Comparison of ENCODE assay signal across 8 cellular contexts in genomic region chr16:81035975-81036750, GRCh38. TPM values are rescaled to one million over a fixed set of nuclear protein-coding genes. Genes with fewer than 3 reads are reported as not detected.
DNase-seq lines count a peak whose midpoint lies in the region; ATAC-seq and TF ChIP-seq lines count a peak whose summit lies in the region.

No MANE protein-coding gene starts in this region.

- H3K36me3 Mint-ChIP-seq in CD8-positive, alpha-beta memory T cell, result peaks cover 0 to 25% (median 10%) of the 10 kb centered on the region in 3 donors
- peaks cover 29% of the 10 kb centered on the region for H3K36me3 Mint-ChIP-seq in WTC11

- POLR2A ChIA-PET in CD8-positive, alpha-beta memory T cell (lab: Charles Lee), result interaction anchor here (0.9 to 2.7 kb wide), 3 partner anchors 29 to 41 kb away, joined by 5 to 18 read pairs (median 8); partner anchors contain the start of genes C16orf46, CENPN and CMC2
- POLR2A ChIA-PET in WTC11 (lab: Charles Lee), result interaction anchor here (0.6 to 1.3 kb wide), 3 partner anchors 29 to 50 kb away, joined by 4 to 5 read pairs (median 5); partner anchors contain the start of genes C16orf46, CENPN and CMC2

- peaks cover 34 to 44% (median 44%) of the 10 kb centered on the region in 3 donors for H3K4me1 Mint-ChIP-seq in CD8-positive, alpha-beta memory T cell
- H3K4me1 Mint-ChIP-seq in WTC11, result peaks cover 11% of the 10 kb centered on the region

- H3K27ac Mint-ChIP-seq in CD8-positive, alpha-beta memory T cell, result peak overlapping the region; percentile 46 to 83 (median 74)
- H3K27ac Mint-ChIP-seq in WTC11, result peak overlapping the region; percentile 35; the same call in 1 of the 2 replicates

- CTCF ChIA-PET in CD8-positive, alpha-beta memory T cell (lab: Charles Lee), result interaction anchor here (0.6 to 9.1 kb wide), 27 partner anchors 9 to 448 kb away, joined by 3 to 77 read pairs (median 5); partner anchors contain the start of genes C16orf46, CENPN and CMC2
- CTCF ChIA-PET in WTC11 (lab: Charles Lee), result interaction anchor here (0.5 to 4.4 kb wide), 49 partner anchors 10 to 704 kb away, joined by 3 to 68 read pairs (median 4); partner anchors contain the start of genes BCO1, C16orf46, CENPN and CMC2

- H3K27me3 Mint-ChIP-seq in CD8-positive, alpha-beta memory T cell, result peaks cover 0 to 2% of the 10 kb centered on the region in 2 donors
- no peaks in the 10 kb centered on the region; the same call in 1 of the 2 replicates for H3K27me3 Mint-ChIP-seq in WTC11 (ENCODE audit: low read depth)

- H3K27me3 ChIP-seq in CD8-positive, alpha-beta memory T cell (ENCODE audit: insufficient read depth, low read length, poor library complexity, severe bottlenecking), result no peaks in the 10 kb centered on the region
- no peaks in the 10 kb centered on the region for H3K27me3 ChIP-seq in duodenal mucosa (ENCODE audit: control insufficient read depth in 1 of 2, insufficient read depth in 2 of 2, low read length in 2 of 2)

- TF ChIP-seq CTCF in WTC11 (IDR thresholded peaks at IDR 0.05), result no peak

- no peaks in the 10 kb centered on the region for H3K9me3 Mint-ChIP-seq in CD8-positive, alpha-beta memory T cell
- H3K9me3 Mint-ChIP-seq in WTC11, result peaks cover 16% of the 10 kb centered on the region

- H3K4me3 Mint-ChIP-seq in CD8-positive, alpha-beta memory T cell, result peak overlapping the region; percentile 84 to 90 (median 86)
- H3K4me3 Mint-ChIP-seq in WTC11, result peak overlapping the region; percentile 83

- ATAC-seq in GM19468 (IDR thresholded peaks at IDR 0.05; ENCODE audit: extremely low read depth, unreplicated experiment) (peak; percentile 27), WTC11 (peak; percentile 62)

- H3K4me3 ChIP-seq in CD8-positive, alpha-beta memory T cell (ENCODE audit: low read length), result peak overlapping the region; percentile 71
- H3K4me3 ChIP-seq in duodenal mucosa (ENCODE audit: low read depth in 1 of 2, low read length in 2 of 2), result peak overlapping the region; percentile 81 to 82

- no peaks in the 10 kb centered on the region for H3K9me3 ChIP-seq in CD8-positive, alpha-beta memory T cell (ENCODE audit: low read length)
- H3K9me3 ChIP-seq in duodenal mucosa (ENCODE audit: control insufficient read depth in 1 of 2, low read length in 2 of 2), result no peaks in the 10 kb centered on the region

- no peaks in the 10 kb centered on the region for H3K36me3 ChIP-seq in CD8-positive, alpha-beta memory T cell (ENCODE audit: insufficient read depth, low read length)
- H3K36me3 ChIP-seq in duodenal mucosa (ENCODE audit: control insufficient read depth in 1 of 2, insufficient read depth in 2 of 2, low read length in 2 of 2), result peaks cover under 1 to 2% of the 10 kb centered on the region in 2 donors

- DNase-seq in CD8-positive, alpha-beta memory T cell, result peak in 3 of 5 donors; percentile 27 to 70 (median 50)
- DNase-seq in HK-2 (ENCODE audit: unreplicated experiment) (peak; percentile 50), WTC11 (ENCODE audit: low spot score) (peak; percentile 54), lung microvascular endothelial cell (ENCODE audit: low read depth in 2 of 2) (peak; percentile 47 to 59), NCI-H2196 treated with DMSO at 0.1 percent for 48 hours (lab: John Stamatoyannopoulos, UW; ENCODE audit: unreplicated experiment) (no peak)
- peak; percentile 3 for DNase-seq in stimulated activated CD8-positive, alpha-beta memory T cell treated with anti-CD3 and anti-CD28 coated beads, Interleukin-15, amount 100 ng/mL, for 24 hours (ENCODE audit: low read depth)

- peak overlapping the region; percentile 64 to 67 for H3K9ac ChIP-seq in duodenal mucosa (ENCODE audit: low read depth in 1 of 2, low read length in 2 of 2)

- no peak overlapping the region for H3K27ac ChIP-seq in CD8-positive, alpha-beta memory T cell (ENCODE audit: low read depth, low read length)
- H3K27ac ChIP-seq in duodenal mucosa (ENCODE audit: low read depth, low read length), result no peak overlapping the region

- peaks cover 21% of the 10 kb centered on the region for H3K4me1 ChIP-seq in CD8-positive, alpha-beta memory T cell (ENCODE audit: insufficient read depth, low read length)
- H3K4me1 ChIP-seq in duodenal mucosa (ENCODE audit: control insufficient read depth in 1 of 2, insufficient read depth in 2 of 2, low read length in 2 of 2), result peaks cover 16 to 18% of the 10 kb centered on the region in 2 donors

TF ChIP-seq in WTC11, 78 proteins besides CTCF, POLR2A, EP300 and RAD21 (continues in another document):
- TF ChIP-seq TEAD1 (CRISPR knock-in tag; IDR thresholded peaks at IDR 0.05), result 0 out of 2 replicates have a peak, but pooled peaks have one; percentile 27
- TF ChIP-seq, protein P1, sequence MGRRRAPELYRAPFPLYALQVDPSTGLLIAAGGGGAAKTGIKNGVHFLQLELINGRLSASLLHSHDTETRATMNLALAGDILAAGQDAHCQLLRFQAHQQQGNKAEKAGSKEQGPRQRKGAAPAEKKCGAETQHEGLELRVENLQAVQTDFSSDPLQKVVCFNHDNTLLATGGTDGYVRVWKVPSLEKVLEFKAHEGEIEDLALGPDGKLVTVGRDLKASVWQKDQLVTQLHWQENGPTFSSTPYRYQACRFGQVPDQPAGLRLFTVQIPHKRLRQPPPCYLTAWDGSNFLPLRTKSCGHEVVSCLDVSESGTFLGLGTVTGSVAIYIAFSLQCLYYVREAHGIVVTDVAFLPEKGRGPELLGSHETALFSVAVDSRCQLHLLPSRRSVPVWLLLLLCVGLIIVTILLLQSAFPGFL (CRISPR knock-in tag; IDR thresholded peaks at IDR 0.05; ENCODE audit: borderline replicate concordance), result no peak
- TF ChIP-seq MYBL2 (CRISPR knock-in tag; IDR thresholded peaks at IDR 0.05), result no peak
- TF ChIP-seq ZNF317 (CRISPR knock-in tag; IDR thresholded peaks at IDR 0.05; ENCODE audit: borderline replicate concordance, low read depth), result no peak
- TF ChIP-seq JUN (CRISPR knock-in tag; IDR thresholded peaks at IDR 0.05), result no peak
- TF ChIP-seq FOXK1 (CRISPR knock-in tag; IDR thresholded peaks at IDR 0.05), result no peak
- TF ChIP-seq, protein P2, sequence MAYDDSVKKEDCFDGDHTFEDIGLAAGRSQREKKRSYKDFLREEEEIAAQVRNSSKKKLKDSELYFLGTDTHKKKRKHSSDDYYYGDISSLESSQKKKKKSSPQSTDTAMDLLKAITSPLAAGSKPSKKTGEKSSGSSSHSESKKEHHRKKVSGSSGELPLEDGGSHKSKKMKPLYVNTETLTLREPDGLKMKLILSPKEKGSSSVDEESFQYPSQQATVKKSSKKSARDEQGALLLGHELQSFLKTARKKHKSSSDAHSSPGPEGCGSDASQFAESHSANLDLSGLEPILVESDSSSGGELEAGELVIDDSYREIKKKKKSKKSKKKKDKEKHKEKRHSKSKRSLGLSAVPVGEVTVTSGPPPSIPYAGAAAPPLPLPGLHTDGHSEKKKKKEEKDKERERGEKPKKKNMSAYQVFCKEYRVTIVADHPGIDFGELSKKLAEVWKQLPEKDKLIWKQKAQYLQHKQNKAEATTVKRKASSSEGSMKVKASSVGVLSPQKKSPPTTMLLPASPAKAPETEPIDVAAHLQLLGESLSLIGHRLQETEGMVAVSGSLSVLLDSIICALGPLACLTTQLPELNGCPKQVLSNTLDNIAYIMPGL (CRISPR knock-in tag; IDR thresholded peaks at IDR 0.05), result peak; percentile 23; the same call in 1 of the 2 replicates
- TF ChIP-seq, protein P3, sequence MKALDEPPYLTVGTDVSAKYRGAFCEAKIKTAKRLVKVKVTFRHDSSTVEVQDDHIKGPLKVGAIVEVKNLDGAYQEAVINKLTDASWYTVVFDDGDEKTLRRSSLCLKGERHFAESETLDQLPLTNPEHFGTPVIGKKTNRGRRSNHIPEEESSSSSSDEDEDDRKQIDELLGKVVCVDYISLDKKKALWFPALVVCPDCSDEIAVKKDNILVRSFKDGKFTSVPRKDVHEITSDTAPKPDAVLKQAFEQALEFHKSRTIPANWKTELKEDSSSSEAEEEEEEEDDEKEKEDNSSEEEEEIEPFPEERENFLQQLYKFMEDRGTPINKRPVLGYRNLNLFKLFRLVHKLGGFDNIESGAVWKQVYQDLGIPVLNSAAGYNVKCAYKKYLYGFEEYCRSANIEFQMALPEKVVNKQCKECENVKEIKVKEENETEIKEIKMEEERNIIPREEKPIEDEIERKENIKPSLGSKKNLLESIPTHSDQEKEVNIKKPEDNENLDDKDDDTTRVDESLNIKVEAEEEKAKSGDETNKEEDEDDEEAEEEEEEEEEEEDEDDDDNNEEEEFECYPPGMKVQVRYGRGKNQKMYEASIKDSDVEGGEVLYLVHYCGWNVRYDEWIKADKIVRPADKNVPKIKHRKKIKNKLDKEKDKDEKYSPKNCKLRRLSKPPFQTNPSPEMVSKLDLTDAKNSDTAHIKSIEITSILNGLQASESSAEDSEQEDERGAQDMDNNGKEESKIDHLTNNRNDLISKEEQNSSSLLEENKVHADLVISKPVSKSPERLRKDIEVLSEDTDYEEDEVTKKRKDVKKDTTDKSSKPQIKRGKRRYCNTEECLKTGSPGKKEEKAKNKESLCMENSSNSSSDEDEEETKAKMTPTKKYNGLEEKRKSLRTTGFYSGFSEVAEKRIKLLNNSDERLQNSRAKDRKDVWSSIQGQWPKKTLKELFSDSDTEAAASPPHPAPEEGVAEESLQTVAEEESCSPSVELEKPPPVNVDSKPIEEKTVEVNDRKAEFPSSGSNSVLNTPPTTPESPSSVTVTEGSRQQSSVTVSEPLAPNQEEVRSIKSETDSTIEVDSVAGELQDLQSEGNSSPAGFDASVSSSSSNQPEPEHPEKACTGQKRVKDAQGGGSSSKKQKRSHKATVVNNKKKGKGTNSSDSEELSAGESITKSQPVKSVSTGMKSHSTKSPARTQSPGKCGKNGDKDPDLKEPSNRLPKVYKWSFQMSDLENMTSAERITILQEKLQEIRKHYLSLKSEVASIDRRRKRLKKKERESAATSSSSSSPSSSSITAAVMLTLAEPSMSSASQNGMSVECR (CRISPR knock-in tag; IDR thresholded peaks at IDR 0.05; ENCODE audit: borderline replicate concordance), result 0 out of 2 replicates have a peak, but pooled peaks have one; percentile 27

RNA-seq across cellular contexts. Expression of gene ATMIN, which starts 0.5 kb away (rescaled TPM):
- 10 to 100 TPM; 30.5 to 31.3 TPM for total RNA-seq in CD8-positive, alpha-beta memory T cell
- 39.2 TPM for polyA plus RNA-seq in CD8-positive, alpha-beta memory T cell
- 36.0 to 43.1 TPM (median 37.2 TPM) in 3 replicates for total RNA-seq in WTC11 (2021)
- 19.2 and 38.3 TPM in 2 replicates for total RNA-seq in lung microvascular endothelial cell

RNA-seq across cellular contexts. Expression of gene CENPN, which starts 29.1 kb away (rescaled TPM):
- 10 to 100 TPM; 52.2 to 53.7 TPM for total RNA-seq in CD8-positive, alpha-beta memory T cell
- polyA plus RNA-seq in CD8-positive, alpha-beta memory T cell, result 4.7 TPM
- total RNA-seq in WTC11 (2021) (47.4 to 49.7 TPM (median 48.5 TPM) in 3 replicates), lung microvascular endothelial cell (18.3 and 29.6 TPM in 2 replicates)

RNA-seq across cellular contexts. Expression of gene CMC2, which starts 29.5 kb away (rescaled TPM):
- 100 to 1,000 TPM; 125 to 126 TPM for total RNA-seq in CD8-positive, alpha-beta memory T cell
- 135 TPM for polyA plus RNA-seq in CD8-positive, alpha-beta memory T cell
- 76.6 to 79.3 TPM (median 78.9 TPM) in 3 replicates for total RNA-seq in WTC11 (2021)
- 32.0 and 47.8 TPM in 2 replicates for total RNA-seq in lung microvascular endothelial cell

RNA-seq across cellular contexts. Expression of gene C16orf46, which starts 40.9 kb away (rescaled TPM):
- under 1 TPM in 1 of 2 experiments, not detected in 1; 0.59 TPM for total RNA-seq in CD8-positive, alpha-beta memory T cell
- polyA plus RNA-seq in CD8-positive, alpha-beta memory T cell, result 0.93 TPM
- total RNA-seq in WTC11 (2021), result 1.1 to 1.3 TPM (median 1.2 TPM) in 3 replicates
- under 0.01 and 0.20 TPM in 2 replicates for total RNA-seq in lung microvascular endothelial cell
